In the genomic region with DNA sequence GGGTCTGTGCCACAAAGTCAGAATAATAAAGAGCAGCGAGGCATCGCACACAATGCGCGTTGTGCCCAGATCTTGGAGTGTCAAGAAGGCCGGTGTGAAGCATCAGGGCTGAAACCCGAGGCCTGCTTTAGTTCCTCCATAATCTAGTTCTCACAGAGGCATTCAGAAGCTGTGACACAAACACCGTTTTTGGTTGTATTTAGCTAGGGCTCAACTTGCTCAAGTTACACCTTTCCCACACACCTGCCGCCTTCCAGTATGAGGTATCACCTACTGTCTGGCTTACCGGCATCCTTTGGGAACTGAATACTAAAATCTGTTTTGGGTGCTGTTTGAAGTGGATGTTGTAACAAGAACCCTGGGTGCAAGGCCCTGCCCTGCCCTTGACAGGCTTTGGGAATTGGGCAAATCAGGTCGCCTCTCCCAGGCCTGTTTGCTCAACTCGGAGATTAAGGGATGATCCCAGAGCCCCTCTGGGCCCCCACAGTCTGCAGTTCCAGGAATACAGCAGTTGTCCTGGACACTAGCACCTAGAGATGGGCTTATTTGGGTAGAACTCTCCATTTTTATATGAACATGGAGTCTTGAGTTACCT, we compare ENCODE assay signal across 1 cellular context.
TF ChIP-seq lines count a peak whose summit lies in the region.

No MANE protein-coding gene starts in this region.

TF ChIP-seq in GM23338, 12 proteins besides CTCF, POLR2A, EP300 and RAD21 (continued from another document):
- TF ChIP-seq, protein P1, sequence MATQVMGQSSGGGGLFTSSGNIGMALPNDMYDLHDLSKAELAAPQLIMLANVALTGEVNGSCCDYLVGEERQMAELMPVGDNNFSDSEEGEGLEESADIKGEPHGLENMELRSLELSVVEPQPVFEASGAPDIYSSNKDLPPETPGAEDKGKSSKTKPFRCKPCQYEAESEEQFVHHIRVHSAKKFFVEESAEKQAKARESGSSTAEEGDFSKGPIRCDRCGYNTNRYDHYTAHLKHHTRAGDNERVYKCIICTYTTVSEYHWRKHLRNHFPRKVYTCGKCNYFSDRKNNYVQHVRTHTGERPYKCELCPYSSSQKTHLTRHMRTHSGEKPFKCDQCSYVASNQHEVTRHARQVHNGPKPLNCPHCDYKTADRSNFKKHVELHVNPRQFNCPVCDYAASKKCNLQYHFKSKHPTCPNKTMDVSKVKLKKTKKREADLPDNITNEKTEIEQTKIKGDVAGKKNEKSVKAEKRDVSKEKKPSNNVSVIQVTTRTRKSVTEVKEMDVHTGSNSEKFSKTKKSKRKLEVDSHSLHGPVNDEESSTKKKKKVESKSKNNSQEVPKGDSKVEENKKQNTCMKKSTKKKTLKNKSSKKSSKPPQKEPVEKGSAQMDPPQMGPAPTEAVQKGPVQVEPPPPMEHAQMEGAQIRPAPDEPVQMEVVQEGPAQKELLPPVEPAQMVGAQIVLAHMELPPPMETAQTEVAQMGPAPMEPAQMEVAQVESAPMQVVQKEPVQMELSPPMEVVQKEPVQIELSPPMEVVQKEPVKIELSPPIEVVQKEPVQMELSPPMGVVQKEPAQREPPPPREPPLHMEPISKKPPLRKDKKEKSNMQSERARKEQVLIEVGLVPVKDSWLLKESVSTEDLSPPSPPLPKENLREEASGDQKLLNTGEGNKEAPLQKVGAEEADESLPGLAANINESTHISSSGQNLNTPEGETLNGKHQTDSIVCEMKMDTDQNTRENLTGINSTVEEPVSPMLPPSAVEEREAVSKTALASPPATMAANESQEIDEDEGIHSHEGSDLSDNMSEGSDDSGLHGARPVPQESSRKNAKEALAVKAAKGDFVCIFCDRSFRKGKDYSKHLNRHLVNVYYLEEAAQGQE (IDR thresholded peaks at IDR 0.05; ENCODE audit: unreplicated experiment): no peak
- TF ChIP-seq POLR2AphosphoS5 (IDR thresholded peaks at IDR 0.05; ENCODE audit: low read depth): no peak
- no peak for TF ChIP-seq ZNF114 (CRISPR knock-in tag; IDR thresholded peaks at IDR 0.05)
- TF ChIP-seq, protein P2, sequence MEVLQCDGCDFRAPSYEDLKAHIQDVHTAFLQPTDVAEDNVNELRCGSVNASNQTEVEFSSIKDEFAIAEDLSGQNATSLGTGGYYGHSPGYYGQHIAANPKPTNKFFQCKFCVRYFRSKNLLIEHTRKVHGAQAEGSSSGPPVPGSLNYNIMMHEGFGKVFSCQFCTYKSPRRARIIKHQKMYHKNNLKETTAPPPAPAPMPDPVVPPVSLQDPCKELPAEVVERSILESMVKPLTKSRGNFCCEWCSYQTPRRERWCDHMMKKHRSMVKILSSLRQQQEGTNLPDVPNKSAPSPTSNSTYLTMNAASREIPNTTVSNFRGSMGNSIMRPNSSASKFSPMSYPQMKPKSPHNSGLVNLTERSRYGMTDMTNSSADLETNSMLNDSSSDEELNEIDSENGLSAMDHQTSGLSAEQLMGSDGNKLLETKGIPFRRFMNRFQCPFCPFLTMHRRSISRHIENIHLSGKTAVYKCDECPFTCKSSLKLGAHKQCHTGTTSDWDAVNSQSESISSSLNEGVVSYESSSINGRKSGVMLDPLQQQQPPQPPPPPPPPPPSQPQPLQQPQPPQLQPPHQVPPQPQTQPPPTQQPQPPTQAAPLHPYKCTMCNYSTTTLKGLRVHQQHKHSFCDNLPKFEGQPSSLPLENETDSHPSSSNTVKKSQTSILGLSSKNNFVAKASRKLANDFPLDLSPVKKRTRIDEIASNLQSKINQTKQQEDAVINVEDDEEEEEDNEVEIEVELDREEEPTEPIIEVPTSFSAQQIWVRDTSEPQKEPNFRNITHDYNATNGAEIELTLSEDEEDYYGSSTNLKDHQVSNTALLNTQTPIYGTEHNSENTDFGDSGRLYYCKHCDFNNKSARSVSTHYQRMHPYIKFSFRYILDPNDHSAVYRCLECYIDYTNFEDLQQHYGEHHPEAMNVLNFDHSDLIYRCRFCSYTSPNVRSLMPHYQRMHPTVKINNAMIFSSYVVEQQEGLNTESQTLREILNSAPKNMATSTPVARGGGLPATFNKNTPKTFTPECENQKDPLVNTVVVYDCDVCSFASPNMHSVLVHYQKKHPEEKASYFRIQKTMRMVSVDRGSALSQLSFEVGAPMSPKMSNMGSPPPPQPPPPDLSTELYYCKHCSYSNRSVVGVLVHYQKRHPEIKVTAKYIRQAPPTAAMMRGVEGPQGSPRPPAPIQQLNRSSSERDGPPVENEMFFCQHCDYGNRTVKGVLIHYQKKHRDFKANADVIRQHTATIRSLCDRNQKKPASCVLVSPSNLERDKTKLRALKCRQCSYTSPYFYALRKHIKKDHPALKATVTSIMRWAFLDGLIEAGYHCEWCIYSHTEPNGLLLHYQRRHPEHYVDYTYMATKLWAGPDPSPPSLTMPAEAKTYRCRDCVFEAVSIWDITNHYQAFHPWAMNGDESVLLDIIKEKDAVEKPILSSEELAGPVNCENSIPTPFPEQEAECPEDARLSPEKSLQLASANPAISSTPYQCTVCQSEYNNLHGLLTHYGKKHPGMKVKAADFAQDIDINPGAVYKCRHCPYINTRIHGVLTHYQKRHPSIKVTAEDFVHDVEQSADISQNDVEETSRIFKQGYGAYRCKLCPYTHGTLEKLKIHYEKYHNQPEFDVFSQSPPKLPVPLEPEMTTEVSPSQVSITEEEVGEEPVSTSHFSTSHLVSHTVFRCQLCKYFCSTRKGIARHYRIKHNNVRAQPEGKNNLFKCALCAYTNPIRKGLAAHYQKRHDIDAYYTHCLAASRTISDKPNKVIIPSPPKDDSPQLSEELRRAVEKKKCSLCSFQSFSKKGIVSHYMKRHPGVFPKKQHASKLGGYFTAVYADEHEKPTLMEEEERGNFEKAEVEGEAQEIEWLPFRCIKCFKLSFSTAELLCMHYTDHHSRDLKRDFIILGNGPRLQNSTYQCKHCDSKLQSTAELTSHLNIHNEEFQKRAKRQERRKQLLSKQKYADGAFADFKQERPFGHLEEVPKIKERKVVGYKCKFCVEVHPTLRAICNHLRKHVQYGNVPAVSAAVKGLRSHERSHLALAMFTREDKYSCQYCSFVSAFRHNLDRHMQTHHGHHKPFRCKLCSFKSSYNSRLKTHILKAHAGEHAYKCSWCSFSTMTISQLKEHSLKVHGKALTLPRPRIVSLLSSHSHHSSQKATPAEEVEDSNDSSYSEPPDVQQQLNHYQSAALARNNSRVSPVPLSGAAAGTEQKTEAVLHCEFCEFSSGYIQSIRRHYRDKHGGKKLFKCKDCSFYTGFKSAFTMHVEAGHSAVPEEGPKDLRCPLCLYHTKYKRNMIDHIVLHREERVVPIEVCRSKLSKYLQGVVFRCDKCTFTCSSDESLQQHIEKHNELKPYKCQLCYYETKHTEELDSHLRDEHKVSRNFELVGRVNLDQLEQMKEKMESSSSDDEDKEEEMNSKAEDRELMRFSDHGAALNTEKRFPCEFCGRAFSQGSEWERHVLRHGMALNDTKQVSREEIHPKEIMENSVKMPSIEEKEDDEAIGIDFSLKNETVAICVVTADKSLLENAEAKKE (CRISPR knock-in tag; IDR thresholded peaks at IDR 0.05): no peak
- TF ChIP-seq JUNB (IDR thresholded peaks at IDR 0.05; ENCODE audit: unreplicated experiment): no peak
